1 cellular context compared by ENCODE assay signal in genomic region chr16:75062135-75062943, GRCh38.
TF ChIP-seq lines count a peak whose summit lies in the region.

No MANE protein-coding gene starts in this region.

TF ChIP-seq in K562, 482 proteins besides CTCF, POLR2A, EP300 and RAD21 (continued from another document and continues in another):
- TF ChIP-seq CHD4 (IDR thresholded peaks at IDR 0.05; ENCODE audit: insufficient read depth, insufficient replicate concordance, low read depth, low read length, poor library complexity, severe bottlenecking) (peak; percentile 13), NUFIP1 (IDR thresholded peaks at IDR 0.05; ENCODE audit: partially characterized antibody) (no peak), ELF4 (CRISPR knock-in tag; IDR thresholded peaks at IDR 0.05) (no peak), CHCHD3 (CRISPR knock-in tag; IDR thresholded peaks at IDR 0.05) (no peak), ZNF263 (CRISPR knock-in tag; IDR thresholded peaks at IDR 0.05; ENCODE audit: borderline replicate concordance) (no peak), ETV5 (CRISPR knock-in tag; IDR thresholded peaks at IDR 0.05; ENCODE audit: low read depth) (no peak), SREBF2 (CRISPR knock-in tag; IDR thresholded peaks at IDR 0.05) (no peak), ZNF511 (CRISPR knock-in tag; IDR thresholded peaks at IDR 0.05) (no peak), USF2 (CRISPR knock-in tag; IDR thresholded peaks at IDR 0.05) (no peak), TAF9B (IDR thresholded peaks at IDR 0.05; ENCODE audit: partially characterized antibody) (no peak), HDAC8 (tag; IDR thresholded peaks at IDR 0.05) (no peak), ARNT (IDR thresholded peaks at IDR 0.05) (no peak), ZNF584 (CRISPR knock-in tag; IDR thresholded peaks at IDR 0.05; ENCODE audit: low read depth) (no peak), NRF1 (conservative IDR thresholded peaks at IDR 0.05 in 1 of 2, IDR thresholded peaks at IDR 0.05 in 1 of 2) (0 out of 4 replicates have a peak, but pooled peaks of 1 of the 2 experiments have one; percentile 28), NFE2L1 (tag; IDR thresholded peaks at IDR 0.05; ENCODE audit: borderline replicate concordance, low read depth) (no peak), ZNF639 (CRISPR knock-in tag; conservative IDR thresholded peaks at IDR 0.05 in 1 of 2, IDR thresholded peaks at IDR 0.05 in 1 of 2) (peak in 1 of 2 experiments; percentile 71; a peak in 1 of 4 replicates), RBM17 (IDR thresholded peaks at IDR 0.05; ENCODE audit: borderline replicate concordance, low read depth, low read length) (no peak), ZBTB7A (IDR thresholded peaks at IDR 0.05; ENCODE audit: borderline replicate concordance, control insufficient read depth, low read depth, low read length) (peak; percentile 37; the same call in 1 of the 2 replicates), HNRNPUL1 (IDR thresholded peaks at IDR 0.05; ENCODE audit: low read length) (no peak), SAFB2 (IDR thresholded peaks at IDR 0.05; ENCODE audit: borderline replicate concordance, low read depth, low read length, severe bottlenecking) (no peak), FOXK1 (CRISPR knock-in tag; IDR thresholded peaks at IDR 0.05; ENCODE audit: borderline replicate concordance) (no peak), YBX1 (IDR thresholded peaks at IDR 0.05) (no peak), HDAC1 (IDR thresholded peaks at IDR 0.05) (no peak), ZBED1 (IDR thresholded peaks at IDR 0.05) (no peak), ZNF347 (CRISPR knock-in tag; IDR thresholded peaks at IDR 0.05; ENCODE audit: low read depth) (no peak), ZNF274 (IDR thresholded peaks at IDR 0.05; ENCODE audit: borderline replicate concordance, low read depth, low read length) (no peak), ZBTB9 (CRISPR knock-in tag; IDR thresholded peaks at IDR 0.05) (no peak), AFF4 (CRISPR knock-in tag; IDR thresholded peaks at IDR 0.05) (no peak), PHF21A (IDR thresholded peaks at IDR 0.05; ENCODE audit: borderline replicate concordance, low read depth) (no peak), ZNF239 (CRISPR knock-in tag; IDR thresholded peaks at IDR 0.05) (no peak), ZNF655 (CRISPR knock-in tag; IDR thresholded peaks at IDR 0.05) (no peak), MEIS2 (IDR thresholded peaks at IDR 0.05; ENCODE audit: partially characterized antibody) (no peak), ID3 (CRISPR knock-in tag; IDR thresholded peaks at IDR 0.05) (no peak), ID3 (tag; IDR thresholded peaks at IDR 0.05) (0 out of 2 replicates have a peak, but pooled peaks have one; percentile 75), HDAC6 (IDR thresholded peaks at IDR 0.05; ENCODE audit: low read depth, low read length) (no peak), ZBTB8A (IDR thresholded peaks at IDR 0.05; ENCODE audit: partially characterized antibody) (no peak), IRF2 (CRISPR knock-in tag; IDR thresholded peaks at IDR 0.05) (no peak), RHOXF2B (CRISPR knock-in tag; conservative IDR thresholded peaks at IDR 0.05) (no peak), NCOR1 (IDR thresholded peaks at IDR 0.05) (0 out of 2 replicates have a peak, but pooled peaks have one; percentile 6), E2F6 (IDR thresholded peaks at IDR 0.05; ENCODE audit: borderline replicate concordance in 1 of 2, extremely low read depth in 1 of 2, insufficient read depth in 1 of 2, insufficient read length in 1 of 2, low read depth in 1 of 2, low read length in 1 of 2, poor library complexity in 1 of 2, severe bottlenecking in 1 of 2) (peak; percentile 8 to 32), FUS (optimal IDR thresholded peaks at IDR 0.05; ENCODE audit: low read depth, low read length) (no peak), TSC22D4 (tag; IDR thresholded peaks at IDR 0.05) (no peak), ZMIZ1 (IDR thresholded peaks at IDR 0.05; ENCODE audit: low read depth in 2 of 2, low read length in 2 of 2) (0 out of 4 replicates have a peak, but pooled peaks of 1 of the 2 experiments have one; percentile 11), MEF2A (IDR thresholded peaks at IDR 0.05; ENCODE audit: control insufficient read depth, low read depth, low read length) (no peak), STAT5A (IDR thresholded peaks at IDR 0.05; ENCODE audit: borderline replicate concordance, low read length) (peak; percentile 3; the same call in 1 of the 2 replicates), FOXJ2 (tag; IDR thresholded peaks at IDR 0.05) (no peak), ZNF512 (tag; IDR thresholded peaks at IDR 0.05) (no peak), RBM39 (optimal IDR thresholded peaks at IDR 0.05; ENCODE audit: low read depth, low read length) (no peak), BRF2 (IDR thresholded peaks at IDR 0.05; ENCODE audit: borderline replicate concordance, insufficient read depth, insufficient read length) (no peak)
